8 cellular contexts compared by ENCODE assay signal in the genomic region with DNA sequence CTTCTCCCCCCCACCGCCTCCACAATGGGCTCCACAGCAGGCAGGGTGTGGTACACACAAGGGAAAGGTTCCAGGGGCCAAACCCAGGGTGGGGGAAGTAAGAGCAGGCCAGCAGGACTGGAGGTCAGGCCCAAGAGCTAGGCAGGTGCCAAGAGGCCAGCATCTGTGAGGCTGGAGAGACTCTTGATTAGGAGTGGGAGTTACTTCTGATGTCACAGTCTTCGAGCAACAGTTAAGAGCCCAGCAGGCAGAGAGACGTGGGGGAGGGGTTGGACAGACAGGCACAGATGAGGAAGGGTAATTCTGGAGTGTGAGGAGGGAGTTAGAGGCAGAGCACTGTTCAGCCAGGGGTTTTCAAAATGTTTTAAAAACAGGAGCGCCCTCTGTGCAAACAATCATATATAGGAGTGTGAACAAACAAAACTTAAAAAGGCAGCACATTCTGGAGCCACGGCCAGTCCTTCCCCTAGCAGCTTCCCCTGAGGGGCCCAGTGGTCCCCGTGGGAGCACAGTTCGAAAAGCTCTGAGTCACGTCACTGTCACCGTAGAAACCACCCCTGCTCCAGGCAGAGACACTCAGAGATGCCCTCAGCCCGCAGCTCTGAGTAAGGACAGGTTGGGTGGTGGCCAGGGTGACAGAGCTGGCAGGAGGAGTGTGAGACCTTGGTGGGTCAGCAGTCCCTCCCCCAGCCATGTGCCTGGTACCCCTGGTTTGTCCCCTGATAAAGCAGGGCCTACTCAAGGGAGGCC. TPM values are rescaled to one million over a fixed set of nuclear protein-coding genes. Genes with fewer than 3 reads are reported as not detected.
DNase-seq lines count a peak whose midpoint lies in the region; ATAC-seq and TF ChIP-seq lines count a peak whose summit lies in the region.

No MANE protein-coding gene starts in this region.

- peak overlapping the region; percentile 5 for H3K23ac ChIP-seq in neuronal stem cell (ENCODE audit: low read depth, low read length, poor library complexity)

- peak overlapping the region; percentile 86 for H4K8ac ChIP-seq in neuronal stem cell (ENCODE audit: low read depth, low read length)

- peak overlapping the region; percentile 82 for H2BK120ac ChIP-seq in neuronal stem cell (ENCODE audit: low read depth, low read length)

- H3K18ac ChIP-seq in neuronal stem cell (ENCODE audit: low read length), result peak overlapping the region; percentile 94

- 31% methylated on average over 9 of the region's 10 CpGs for WGBS in esophagus muscularis mucosa
- no CpG with 5 or more reads among the region's 10 CpGs for WGBS in neuronal stem cell (ENCODE audit: extremely low coverage in 2 of 2, insufficient read length in 2 of 2, insufficient replicate concordance in 1 of 2), 2 donors

- no peak for DNase-seq in activated CD4-positive, CD25-positive, alpha-beta regulatory T cell treated with anti-CD3 and anti-CD28 coated beads, Interleukin-2, amount 50 U/mL, for 72 hours
- peak; percentile 14 for DNase-seq in SKM-1 (lab: John Stamatoyannopoulos, UW; ENCODE audit: unreplicated experiment)
- DNase-seq in esophagus muscularis mucosa (ENCODE audit: extremely low spot score), result no peak
- DNase-seq in neuronal stem cell (ENCODE audit: low spot score), result no peak
- no peak for DNase-seq in globus pallidus (ENCODE audit: low spot score)

- H2BK12ac ChIP-seq in neuronal stem cell (ENCODE audit: low read length), result no peak overlapping the region

- H3K14ac ChIP-seq in neuronal stem cell (ENCODE audit: low read length), result no peak overlapping the region

- peak; percentile 65 for ATAC-seq in activated CD4-positive, CD25-positive, alpha-beta regulatory T cell treated with anti-CD3 and anti-CD28 coated beads, Interleukin-2, amount 50 U/mL, for 24 hours
- no peak for ATAC-seq in GM18502 (IDR thresholded peaks at IDR 0.05; ENCODE audit: poor library complexity, unreplicated experiment)

- H2BK15ac ChIP-seq in neuronal stem cell (ENCODE audit: low read length), result peak overlapping the region; percentile 100

- peak overlapping the region; percentile 50 for H2AFZ ChIP-seq in neuronal stem cell (ENCODE audit: low read length)

- intact Hi-C loops in esophagus muscularis mucosa (cut with DNase I), result loop anchor here (2.0 to 5.0 kb wide), 2 partner anchors 105 to 132 kb away; no protein-coding TSS in a partner anchor

- peak overlapping the region; percentile 90 for H3K4ac ChIP-seq in neuronal stem cell (ENCODE audit: low read length)

- H3K27ac ChIP-seq in HUES6 (ENCODE audit: low read depth, low read length), result 0 out of 2 replicates have a peak overlapping the region, but pooled peaks have one; percentile 17
- H3K27ac ChIP-seq in esophagus muscularis mucosa (replicated peaks in 1 of 4), result peak overlapping the region; percentile 69 to 76 (median 73)
- H3K27ac ChIP-seq in neuronal stem cell (replicated peaks; ENCODE audit: low read length), result peak overlapping the region; percentile 76

- peak overlapping the region; percentile 95 for H2AK5ac ChIP-seq in neuronal stem cell (ENCODE audit: low read depth, low read length)

- H4K91ac ChIP-seq in neuronal stem cell (ENCODE audit: low read depth, low read length, poor library complexity), result peak overlapping the region; percentile 93

- TF ChIP-seq EP300 in esophagus muscularis mucosa (IDR thresholded peaks at IDR 0.05), result no peak

- no peaks in the 10 kb centered on the region for H3K79me1 ChIP-seq in neuronal stem cell (ENCODE audit: low read depth, low read length)

- peak overlapping the region; percentile 29 for H2BK5ac ChIP-seq in neuronal stem cell (ENCODE audit: low read length)

- peaks cover 17% of the 10 kb centered on the region for H3K4me1 ChIP-seq in HUES6 (ENCODE audit: control insufficient read depth, insufficient read depth, low read length)
- peaks cover 31 to 37% (median 35%) of the 10 kb centered on the region in 4 donors for H3K4me1 ChIP-seq in esophagus muscularis mucosa
- H3K4me1 ChIP-seq in neuronal stem cell (ENCODE audit: control insufficient read depth in 2 of 2, insufficient read depth in 1 of 2, low read depth in 1 of 2, low read length in 2 of 2), result peaks cover 20 to 24% of the 10 kb centered on the region in 2 donors

- H3K36me3 ChIP-seq in HUES6 (ENCODE audit: control insufficient read depth, insufficient read depth, low read length) (peaks cover 4% of the 10 kb centered on the region; the same call in 1 of the 2 replicates), esophagus muscularis mucosa (peaks cover 0 to 30% (median 8%) of the 10 kb centered on the region in 4 donors), neuronal stem cell (replicated peaks in 1 of 2; ENCODE audit: control insufficient read depth in 2 of 2, insufficient read depth in 2 of 2, low read length in 2 of 2) (no peaks in the 10 kb centered on the region)

- TF ChIP-seq CTCF in esophagus muscularis mucosa (IDR thresholded peaks at IDR 0.05), result no peak

- H3K9me3 ChIP-seq in HUES6 (ENCODE audit: control insufficient read depth, insufficient read depth, low read depth, low read length), result no peaks in the 10 kb centered on the region
- no peaks in the 10 kb centered on the region for H3K9me3 ChIP-seq in esophagus muscularis mucosa
- H3K9me3 ChIP-seq in neuronal stem cell (replicated peaks in 1 of 2; ENCODE audit: control insufficient read depth in 2 of 2, insufficient read depth in 1 of 2, low read depth in 1 of 2, low read length in 2 of 2), result no peaks in the 10 kb centered on the region

- H3K27me3 ChIP-seq in HUES6 (ENCODE audit: control insufficient read depth, insufficient read depth, low read length), result no peaks in the 10 kb centered on the region
- H3K27me3 ChIP-seq in esophagus muscularis mucosa, result no peaks in the 10 kb centered on the region
- H3K27me3 ChIP-seq in neuronal stem cell (ENCODE audit: control insufficient read depth in 3 of 3, insufficient read depth in 3 of 3, low read depth in 1 of 3, low read length in 3 of 3), result no peaks in the 10 kb centered on the region

- H3K4me3 ChIP-seq in HUES6 (ENCODE audit: low read depth, low read length) (no peak overlapping the region), esophagus muscularis mucosa (no peak overlapping the region), neuronal stem cell (ENCODE audit: low read length in 2 of 2) (no peak overlapping the region)

- H3K9ac ChIP-seq in HUES6 (ENCODE audit: low read length) (peak overlapping the region; percentile 36), neuronal stem cell (ENCODE audit: low read depth, low read length, poor library complexity) (peak overlapping the region; percentile 72)

- no peak for TF ChIP-seq POLR2A in esophagus muscularis mucosa (IDR thresholded peaks at IDR 0.05; ENCODE audit: low read depth)

- H3K4me2 ChIP-seq in neuronal stem cell (ENCODE audit: insufficient read depth, low read length, poor library complexity, severe bottlenecking), result peak overlapping the region; percentile 12

RNA-seq across cellular contexts. Expression of a gene that starts 55.6 kb away (rescaled TPM):
- total RNA-seq in esophagus muscularis mucosa, result 10 to 100 TPM in 3 of 4 donors, 1 to 10 TPM in 1; 8.3 to 29.2 (median 11.4) TPM
- polyA plus RNA-seq in neuronal stem cell (2013, experiment 1 of 2), result 9.4 TPM
- polyA plus RNA-seq in neuronal stem cell (2013, experiment 2 of 2), result 9.4 TPM

Comparison
In these comparisons a context has a peak if more than half of its experiments do, and no peak if none do; other contexts are left out.
1. H3K27ac ChIP-seq: peak in every context shown above with its lines; median percentile 76 in neuronal stem cell; 73 in esophagus muscularis mucosa; 17 in HUES6.